In the genomic region with DNA sequence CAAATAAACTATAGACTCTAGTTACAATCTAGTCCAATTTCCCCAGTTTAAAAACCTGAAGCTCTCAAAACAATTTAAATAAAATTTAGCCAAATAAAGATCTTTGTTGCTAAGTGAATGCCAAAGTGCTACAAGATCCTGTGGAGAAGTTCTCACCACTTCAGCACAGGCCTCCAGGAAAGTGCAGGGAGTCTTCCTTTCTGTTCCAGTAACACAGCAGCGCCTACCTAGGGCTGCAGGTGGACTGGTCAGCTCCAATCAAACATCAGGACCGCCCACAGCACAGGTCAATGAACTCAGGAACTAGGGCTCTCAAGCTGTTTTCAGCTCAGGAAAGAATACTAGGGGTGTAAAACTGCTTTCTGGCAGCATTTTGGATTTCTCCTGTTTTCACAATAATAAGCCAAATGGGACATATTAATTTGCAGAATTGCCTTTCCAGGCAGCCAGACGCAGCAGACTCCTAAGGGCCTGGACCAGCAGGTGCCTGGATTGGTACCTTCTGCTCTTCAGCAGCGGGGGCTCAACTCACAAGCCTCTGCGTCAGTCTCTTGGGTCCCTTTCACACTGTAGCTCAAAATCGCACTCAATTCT, we compare ENCODE assay signal across 10 cellular contexts. TPM values are rescaled to one million over a fixed set of nuclear protein-coding genes. Genes with fewer than 3 reads are reported as not detected.
A peak's percentile ranks its signal among the peaks of the same experiment; 100 is the strongest.
DNase-seq lines count a peak whose midpoint lies in the region; ATAC-seq lines count a peak whose summit lies in the region.
"Had no signal": no experiment of that assay in that cellular context is flagged by ENCODE, and none has a peak within 500 bp of the region (broad histone marks: within the 10 kb centered on the region; RNA-seq: fewer than 3 reads in every experiment).

No MANE protein-coding gene starts in this region.

- no peak for DNase-seq in stimulated activated naive CD8-positive, alpha-beta T cell treated with anti-CD3 and anti-CD28 coated beads, Interleukin-15, Interleukin-2, amounts not matched to agents 100 U/mL and 50 U/mL, for 24 hours
- no peak for DNase-seq in SW480 (ENCODE audit: low spot score)
- no peak for DNase-seq in stimulated activated CD4-positive, alpha-beta T cell treated with anti-CD3 and anti-CD28 coated beads, Interleukin-1b, Interleukin-23, amount 100 ng/mL, for 48 hours
- no peak for DNase-seq in GM23248
- DNase-seq: sigmoid colon had no signal

- H3K27me3 ChIP-seq in duodenal mucosa (ENCODE audit: control insufficient read depth in 1 of 2, insufficient read depth in 2 of 2, low read length in 2 of 2) (peaks cover 6 to 10% of the 10 kb centered on the region in 2 donors), mucosa of rectum (ENCODE audit: control insufficient read depth in 2 of 2, insufficient read depth in 2 of 2, low read length in 2 of 2) (peaks cover 0 to 4% of the 10 kb centered on the region in 2 donors), GM23248 (replicated peaks; ENCODE audit: insufficient read depth) (peaks cover 10% of the 10 kb centered on the region; the same call in 1 of the 2 replicates)

- H3K4me1 ChIP-seq in duodenal mucosa (ENCODE audit: control insufficient read depth in 1 of 2, insufficient read depth in 2 of 2, low read length in 2 of 2), result peaks cover 27 to 30% of the 10 kb centered on the region in 2 donors
- H3K4me1 ChIP-seq in mucosa of rectum (ENCODE audit: control insufficient read depth in 2 of 2, insufficient read depth in 2 of 2, low read length in 2 of 2), result peaks cover 16 to 41% of the 10 kb centered on the region in 2 donors
- no peaks in the 10 kb centered on the region for H3K4me1 ChIP-seq in GM23248 (ENCODE audit: insufficient read depth)

- no peaks in the 10 kb centered on the region for H3K36me3 Mint-ChIP-seq in stimulated activated naive CD8-positive, alpha-beta T cell treated with anti-CD3 and anti-CD28 coated beads, Interleukin-15, Interleukin-2, amounts not matched to agents 100 ng/mL and 50 ng/mL, for 24 hours (ENCODE audit: low read depth)

- H3K27ac Mint-ChIP-seq in stimulated activated naive CD8-positive, alpha-beta T cell treated with anti-CD3 and anti-CD28 coated beads, Interleukin-15, Interleukin-2, amounts not matched to agents 100 ng/mL and 50 ng/mL, for 24 hours, result no peak overlapping the region

- H3K36me3 ChIP-seq in duodenal mucosa (ENCODE audit: control insufficient read depth in 1 of 2, insufficient read depth in 2 of 2, low read length in 2 of 2), result peaks cover 0 to 3% of the 10 kb centered on the region in 2 donors
- peaks cover 7 to 9% of the 10 kb centered on the region in 2 donors for H3K36me3 ChIP-seq in mucosa of rectum (ENCODE audit: control insufficient read depth in 2 of 2, insufficient read depth in 2 of 2, low read length in 2 of 2)
- H3K36me3 ChIP-seq in GM23248 (ENCODE audit: low read depth), result no peaks in the 10 kb centered on the region
- H3K36me3 ChIP-seq: cardiac muscle cell, sigmoid colon had no signal

- H3K9ac ChIP-seq in duodenal mucosa (ENCODE audit: low read depth in 1 of 2, low read length in 2 of 2) (peak overlapping the region; percentile 71 to 79), mucosa of rectum (ENCODE audit: low read depth in 1 of 2, low read length in 2 of 2) (peak overlapping the region; percentile 68 to 94), GM23248 (no peak overlapping the region)

- 10 to 16% methylated on average over 6 of the region's 6 CpGs for WGBS in GM23248 (ENCODE audit: low coverage in 1 of 2, low lambda C conversion rate in 2 of 2, missing lambda C conversion rate in 2 of 2), 2 experiments

- in situ Hi-C loops in GM23248 (cut with MboI), result no loop called here

- H3K4me3 Mint-ChIP-seq in stimulated activated naive CD8-positive, alpha-beta T cell treated with anti-CD3 and anti-CD28 coated beads, Interleukin-15, Interleukin-2, amounts not matched to agents 100 ng/mL and 50 ng/mL, for 24 hours, result peak overlapping the region; percentile 40

- no peak overlapping the region for H3K4me2 ChIP-seq in GM23248 (ENCODE audit: unreplicated experiment)

- H4K20me1 ChIP-seq in GM23248 (ENCODE audit: insufficient read depth), result no peaks in the 10 kb centered on the region

- no peaks in the 10 kb centered on the region for H3K9me3 ChIP-seq in duodenal mucosa (ENCODE audit: control insufficient read depth in 1 of 2, low read length in 2 of 2)
- H3K9me3 ChIP-seq in mucosa of rectum (ENCODE audit: control insufficient read depth in 2 of 2, low read length in 2 of 2), result no peaks in the 10 kb centered on the region
- no peaks in the 10 kb centered on the region for H3K9me3 ChIP-seq in GM23248 (ENCODE audit: low read depth)
- H3K9me3 ChIP-seq: sigmoid colon had no signal

- H3K4me1 Mint-ChIP-seq in stimulated activated naive CD8-positive, alpha-beta T cell treated with anti-CD3 and anti-CD28 coated beads, Interleukin-15, Interleukin-2, amounts not matched to agents 100 ng/mL and 50 ng/mL, for 24 hours (ENCODE audit: low read depth), result peaks cover 9% of the 10 kb centered on the region

- no peak overlapping the region for H2AFZ ChIP-seq in GM23248

- no peaks in the 10 kb centered on the region for H3K9me2 ChIP-seq in GM23248 (ENCODE audit: insufficient read depth)

- H3K27ac ChIP-seq in duodenal mucosa (ENCODE audit: low read depth, low read length) (peak overlapping the region; percentile 72), mucosa of rectum (ENCODE audit: low read depth in 2 of 2, low read length in 2 of 2) (peak overlapping the region; percentile 93 to 98), GM23248 (no peak overlapping the region)
- H3K27ac ChIP-seq: cardiac muscle cell had no signal

- H3K9me3 Mint-ChIP-seq in stimulated activated naive CD8-positive, alpha-beta T cell treated with anti-CD3 and anti-CD28 coated beads, Interleukin-15, Interleukin-2, amounts not matched to agents 100 ng/mL and 50 ng/mL, for 24 hours, result no peaks in the 10 kb centered on the region

- H3K79me2 ChIP-seq in GM23248 (ENCODE audit: insufficient read depth), result no peaks in the 10 kb centered on the region

- H3F3A ChIP-seq in GM23248 (ENCODE audit: insufficient read depth), result no peaks in the 10 kb centered on the region

- H3K4me3 ChIP-seq in duodenal mucosa (ENCODE audit: low read depth in 1 of 2, low read length in 2 of 2), result peak overlapping the region; percentile 78 to 83
- peak overlapping the region; percentile 75 to 93 for H3K4me3 ChIP-seq in mucosa of rectum (ENCODE audit: low read length in 2 of 2)
- no peak overlapping the region for H3K4me3 ChIP-seq in GM23248

- peaks cover 60% of the 10 kb centered on the region for H3K27me3 Mint-ChIP-seq in stimulated activated naive CD8-positive, alpha-beta T cell treated with anti-CD3 and anti-CD28 coated beads, Interleukin-15, Interleukin-2, amounts not matched to agents 100 ng/mL and 50 ng/mL, for 24 hours

- ATAC-seq in stimulated activated naive CD8-positive, alpha-beta T cell treated with anti-CD3 and anti-CD28 coated beads, Interleukin-15, Interleukin-2, amounts not matched to agents 100 U/mL and 50 U/mL, for 24 hours, result no peak
- ATAC-seq in GM21825 (IDR thresholded peaks at IDR 0.05; ENCODE audit: unreplicated experiment), result no peak

RNA-seq across cellular contexts. Expression of a gene that starts 1.5 kb away (rescaled TPM):
- not detected in 2 replicates for total RNA-seq in GM23248 (2014; rRNA removed; shearing (Covaris generic))
- polyA plus RNA-seq in GM23248 (2016; fragmentation: Nextera tagmentation; extraction: Ambion mirVana), result not detected in 2 replicates
